ENCODE assay signal across 25 cellular contexts in the genomic region with DNA sequence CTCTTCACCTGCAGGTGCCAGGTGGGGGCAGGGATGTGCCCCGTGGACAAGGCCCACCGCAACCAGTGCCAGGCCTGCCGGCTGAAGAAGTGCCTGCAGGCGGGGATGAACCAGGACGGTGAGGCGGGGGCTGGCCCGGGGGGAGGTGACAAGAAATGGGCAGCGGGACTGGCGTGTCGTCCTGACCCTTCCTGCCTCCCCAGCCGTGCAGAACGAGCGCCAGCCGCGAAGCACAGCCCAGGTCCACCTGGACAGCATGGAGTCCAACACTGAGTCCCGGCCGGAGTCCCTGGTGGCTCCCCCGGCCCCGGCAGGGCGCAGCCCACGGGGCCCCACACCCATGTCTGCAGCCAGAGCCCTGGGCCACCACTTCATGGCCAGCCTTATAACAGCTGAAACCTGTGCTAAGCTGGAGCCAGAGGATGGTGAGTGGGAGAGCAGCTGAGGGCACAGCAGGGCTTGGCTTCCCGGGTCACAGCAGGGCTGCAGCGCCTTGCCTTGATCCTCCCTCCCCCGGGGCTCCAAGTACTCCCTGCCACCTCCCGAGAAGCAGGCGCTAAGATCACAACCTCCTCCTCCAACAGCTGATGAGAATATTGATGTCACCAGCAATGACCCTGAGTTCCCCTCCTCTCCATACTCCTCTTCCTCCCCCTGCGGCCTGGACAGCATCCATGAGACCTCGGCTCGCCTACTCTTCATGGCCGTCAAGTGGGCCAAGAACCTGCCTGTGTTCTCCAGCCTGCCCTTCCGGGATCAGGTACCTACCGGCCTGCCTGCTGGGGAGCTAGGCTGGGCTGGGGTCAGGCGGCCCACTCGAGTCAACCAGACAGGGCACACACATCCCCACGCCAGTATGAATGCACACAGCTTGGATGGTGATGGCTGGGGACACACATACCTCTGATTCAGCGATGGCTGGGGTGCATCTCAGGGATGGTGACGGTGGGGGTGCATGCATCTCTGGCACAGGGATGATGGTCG. TPM values are rescaled to one million over a fixed set of nuclear protein-coding genes. Genes with fewer than 3 reads are reported as not detected.
"Had no signal": no experiment of that assay in that cellular context is flagged by ENCODE, and none has a peak within 500 bp of the region (broad histone marks: within the 10 kb centered on the region; RNA-seq: fewer than 3 reads in every experiment).

No MANE protein-coding gene starts in this region.

- H3K9me3 ChIP-seq: esophagus squamous epithelium, heart right ventricle, lower lobe of right lung, right atrium auricular region, suprapubic skin had no signal

- DNase-seq: activated B cell treated with CpG ODN at 0.5 μM for 24 hours; activated CD4-positive, alpha-beta memory T cell treated with anti-CD3 and anti-CD28 coated beads for 36 hours; activated CD4-positive, alpha-beta T cell treated with anti-CD3 and anti-CD28 coated beads for 4 hours; activated gamma-delta T cell treated with Interleukin-2 at 50 U/mL for 16 hours; activated T-cell treated with anti-CD3 and anti-CD28 coated beads for 4 hours; amniotic stem cell; dermis blood vessel endothelial cell; effector memory CD4-positive, alpha-beta T cell; esophagus squamous epithelium; heart right ventricle; lower lobe of right lung; nucleus accumbens; stimulated activated CD4-positive, alpha-beta T cell treated with anti-CD3 and anti-CD28 coated beads, Interleukin-12 subunit alpha, Interleukin-12 subunit beta, amount 100 ng/mL, for 4 hours; stimulated activated CD4-positive, alpha-beta T cell treated with anti-CD3 and anti-CD28 coated beads, Interleukin-1b, Interleukin-23, amount 100 ng/mL, for 48 hours; stimulated activated CD8-positive, alpha-beta memory T cell treated with anti-CD3 and anti-CD28 coated beads, Interleukin-4, amount 100 ng/mL, for 48 hours; T-cell; trophoblast cell had no signal

- H3K4me3 ChIP-seq: cardiac muscle cell, esophagus squamous epithelium, heart right ventricle, lower lobe of right lung, right atrium auricular region, suprapubic skin had no signal

- H3K27ac ChIP-seq: cardiac muscle cell, esophagus squamous epithelium, heart right ventricle, lower lobe of right lung, suprapubic skin had no signal

- H3K27me3 ChIP-seq: cardiac muscle cell, esophagus squamous epithelium, right atrium auricular region, suprapubic skin had no signal

- H3K4me1 ChIP-seq: esophagus squamous epithelium, lower lobe of right lung, suprapubic skin had no signal

- H3K36me3 ChIP-seq: cardiac muscle cell, esophagus squamous epithelium, heart right ventricle, lower lobe of right lung, right atrium auricular region, suprapubic skin had no signal

- FAIRE-seq: endothelial cell of umbilical vein had no signal

- ATAC-seq: activated naive CD4-positive, alpha-beta T cell treated with anti-CD3 and anti-CD28 coated beads, Interleukin-2, amount 50 U/mL, for 72 hours; natural killer cell treated with Interleukin-12 subunit alpha and Interleukin-12 subunit beta and Interleukin-15 and Interleukin-18, amount 100 ng/mL, for 72 hours; T-cell had no signal

RNA-seq across cellular contexts. Expression of gene NR2E3, which starts 1.7 kb away (rescaled TPM):
- total RNA-seq: activated B cell treated with CpG ODN at 0.5 μM for 24 hours; activated CD4-positive, alpha-beta memory T cell treated with anti-CD3 and anti-CD28 coated beads for 36 hours; activated naive CD4-positive, alpha-beta T cell treated with anti-CD3 and anti-CD28 coated beads, Interleukin-2, amount 50 U/mL, for 72 hours; activated T-helper 1 cell treated with anti-CD3 and anti-CD28 coated beads, Interleukin-12 subunit alpha, Interleukin-12 subunit beta, Interleukin-2, Interleukin-4 antibody, amounts not matched to agents 30 ng/mL and 10 ng/mL and 1 ng/mL, durations not matched to agents 14 hours and 24 hours and 36 hours; dermis blood vessel endothelial cell; lower lobe of right lung; natural killer cell treated with Interleukin-12 subunit alpha and Interleukin-12 subunit beta and Interleukin-15 and Interleukin-18, amount 100 ng/mL, for 72 hours; progenitor cell of endocrine pancreas; right atrium auricular region; T-cell had no signal
- polyA plus RNA-seq: cardiac muscle cell had no signal
